ENCODE assay signal across 8 cellular contexts in genomic region chr15:38251726-38252480, GRCh38. TPM values are rescaled to one million over a fixed set of nuclear protein-coding genes. Genes with fewer than 3 reads are reported as not detected.
DNase-seq lines count a peak whose midpoint lies in the region; TF ChIP-seq lines count a peak whose summit lies in the region.

No MANE protein-coding gene starts in this region.

- H4K20me1 ChIP-seq in DOHH2 (ENCODE audit: control insufficient read depth, insufficient read depth, low read depth, low read length) (0 out of 2 replicates have a peak, but pooled peaks cover 6% of the 10 kb centered on the region), MM.1S (ENCODE audit: insufficient read depth, low read length) (0 out of 2 replicates have a peak, but pooled peaks cover 8% of the 10 kb centered on the region)

- peak overlapping the region; percentile 74 for H3K9ac ChIP-seq in MM.1S (ENCODE audit: low read length)

- H3K4me2 ChIP-seq in DOHH2 (ENCODE audit: low read length) (peak overlapping the region; percentile 84), MM.1S (ENCODE audit: low read depth, low read length) (peak overlapping the region; percentile 78)

- TF ChIP-seq CTCF in DOHH2 (IDR thresholded peaks at IDR 0.05; ENCODE audit: low read depth, low read length, poor library complexity, severe bottlenecking), result peak; percentile 12
- TF ChIP-seq CTCF in MM.1S (IDR thresholded peaks at IDR 0.05; ENCODE audit: low read length), result no peak

- H3K9me2 ChIP-seq in DOHH2 (replicated peaks; ENCODE audit: control insufficient read depth, low read length) (no peaks in the 10 kb centered on the region), MM.1S (replicated peaks; ENCODE audit: insufficient read depth, low read length) (no peaks in the 10 kb centered on the region)

- in situ Hi-C loops in SK-MEL-5 (cut with HindIII; ENCODE audit: low pct_unique_long_range_greater_than_20kb, low sequenced_read_pairs), result no loop called here

- peak overlapping the region; percentile 79 for H3K4me3 ChIP-seq in DOHH2 (ENCODE audit: low read length)
- peak overlapping the region; percentile 92 for H3K4me3 ChIP-seq in MM.1S (ENCODE audit: low read length)
- peak overlapping the region; percentile 99 for H3K4me3 ChIP-seq in neuron (ENCODE audit: low read length)

- H3K9me3 ChIP-seq in DOHH2 (ENCODE audit: control insufficient read depth, insufficient read depth, low read length), result no peaks in the 10 kb centered on the region
- H3K9me3 ChIP-seq in MM.1S (replicated peaks; ENCODE audit: insufficient read depth, low read length), result no peaks in the 10 kb centered on the region
- no peaks in the 10 kb centered on the region for H3K9me3 ChIP-seq in neuron (ENCODE audit: low read length)

- H2AFZ ChIP-seq in MM.1S (ENCODE audit: low read length) (peak overlapping the region; percentile 66), neuron (ENCODE audit: low read depth, low read length) (peak overlapping the region; percentile 87)

- H3K79me2 ChIP-seq in DOHH2 (ENCODE audit: control insufficient read depth, low read length) (peaks cover 33% of the 10 kb centered on the region), MM.1S (ENCODE audit: low read length) (peaks cover 44% of the 10 kb centered on the region)

- H3K36me3 ChIP-seq in DOHH2 (ENCODE audit: control insufficient read depth, low read length) (no peaks in the 10 kb centered on the region), MM.1S (replicated peaks; ENCODE audit: insufficient read depth, low read length) (no peaks in the 10 kb centered on the region), neuron (ENCODE audit: insufficient read depth, low read length) (no peaks in the 10 kb centered on the region)

- peak overlapping the region; percentile 56 for H3K27ac ChIP-seq in DOHH2 (ENCODE audit: low read depth, low read length)
- H3K27ac ChIP-seq in MM.1S (ENCODE audit: low read length), result peak overlapping the region; percentile 71
- H3K27ac ChIP-seq in temporal lobe (ENCODE audit: low read depth, low read length), result peak overlapping the region; percentile 92

- peaks cover 35% of the 10 kb centered on the region for H3K27me3 ChIP-seq in DOHH2 (ENCODE audit: control insufficient read depth, low read length)
- no peaks in the 10 kb centered on the region for H3K27me3 ChIP-seq in MM.1S (replicated peaks; ENCODE audit: insufficient read depth, low read length)
- no peaks in the 10 kb centered on the region for H3K27me3 ChIP-seq in neuron (ENCODE audit: insufficient read depth, low read length)

- DNase-seq in H4 (ENCODE audit: low spot score), result peak; percentile 96
- DNase-seq in MM.1S, result peak; percentile 90
- DNase-seq in SK-MEL-5 (ENCODE audit: low read depth, low spot score), result peak; percentile 96
- DNase-seq in activated naive CD4-positive, alpha-beta T cell treated with anti-CD3 and anti-CD28 coated beads, Interleukin-2, amount 50 U/mL, for 16 hours, result peak; percentile 72
- DNase-seq in germinal center (ENCODE audit: low spot score), result peak; percentile 65

- H3K4me1 ChIP-seq in DOHH2 (ENCODE audit: control insufficient read depth, low read length), result peaks cover 27% of the 10 kb centered on the region
- H3K4me1 ChIP-seq in MM.1S (ENCODE audit: low read length), result peaks cover 10% of the 10 kb centered on the region
- peaks cover 22% of the 10 kb centered on the region for H3K4me1 ChIP-seq in neuron (ENCODE audit: insufficient read depth, low read length)

- H3F3A ChIP-seq in DOHH2 (ENCODE audit: control insufficient read depth, insufficient read depth) (peaks cover 9% of the 10 kb centered on the region), MM.1S (ENCODE audit: insufficient read depth, low read length) (peaks cover 28% of the 10 kb centered on the region)

RNA-seq across cellular contexts. Expression of gene SPRED1, which starts 0.7 kb away (rescaled TPM):
- total RNA-seq in H4 (2014; rRNA removed; shearing (Covaris generic)), result 10.1 and 15.6 TPM in 2 replicates
- total RNA-seq in SK-MEL-5 (2014; rRNA removed; shearing (Covaris generic)), result 51.0 and 51.3 TPM in 2 replicates
- polyA plus RNA-seq in SK-MEL-5 (2015; cell fraction: cytosol; rRNA removed), result 28.7 and 37.5 TPM in 2 replicates
- polyA plus RNA-seq in SK-MEL-5 (2015; cell fraction: nucleus; rRNA removed), result 23.9 and 26.4 TPM in 2 replicates
- 49.9 TPM for total RNA-seq in temporal lobe

Comparison
In these comparisons a context has a peak if more than half of its experiments do, and no peak if none do; other contexts are left out.
1. Peak in every context shown above with its lines: DNase-seq, H3K4me3 ChIP-seq and H3K27ac ChIP-seq.